ENCODE assay signal across 24 cellular contexts in the genomic region with DNA sequence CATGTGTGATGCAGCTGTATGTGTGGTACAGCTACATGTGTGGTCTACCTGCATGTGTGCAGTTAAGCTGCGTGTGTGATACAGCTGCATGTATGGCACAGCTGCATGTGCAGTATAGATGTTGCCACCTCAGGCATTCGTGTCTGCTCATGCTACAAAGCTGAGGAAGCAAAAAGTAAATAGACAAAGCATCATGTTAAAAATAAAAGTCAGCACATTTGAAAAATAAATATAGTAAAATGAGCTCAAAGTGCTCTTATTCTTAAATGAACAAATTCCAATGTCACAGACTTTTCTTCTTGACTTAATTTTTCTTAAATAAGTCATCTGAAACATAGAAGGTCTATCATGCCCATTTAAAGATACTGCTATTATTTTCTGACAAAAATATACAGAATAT.
"Had no signal": no experiment of that assay in that cellular context is flagged by ENCODE, and none has a peak within 500 bp of the region (broad histone marks: within the 10 kb centered on the region; RNA-seq: fewer than 3 reads in every experiment).

No MANE protein-coding gene starts in this region.

- H3K4me3 ChIP-seq: colonic mucosa, esophagus squamous epithelium, gastrocnemius medialis, heart right ventricle, left lung, lower lobe of right lung, mucosa of descending colon had no signal

- H3K9me3 ChIP-seq: colonic mucosa, gastrocnemius medialis, lower lobe of right lung had no signal

- H3K4me1 ChIP-seq: colonic mucosa, esophagus squamous epithelium, heart right ventricle, left lung, lower lobe of right lung had no signal

- FAIRE-seq: endometrium, islet of Langerhans had no signal

- H3K27me3 ChIP-seq: colonic mucosa, esophagus squamous epithelium, gastrocnemius medialis, heart right ventricle, left lung had no signal

- H3K27ac ChIP-seq: colonic mucosa, epithelial cell of prostate, esophagus squamous epithelium, gastrocnemius medialis, heart right ventricle, left lung, lower lobe of right lung had no signal

- DNase-seq: colonic mucosa; cortex of kidney; effector CD8-positive, alpha-beta T cell; effector memory CD8-positive, alpha-beta T cell; erythroblast; esophagus squamous epithelium; foreskin fibroblast; foreskin melanocyte; gastrocnemius medialis; glutamatergic neuron; head of caudate nucleus; heart right ventricle; hippocampal formation; left cardiac atrium; left lung; left ventricle myocardium superior; lower lobe of right lung; mesenchymal stem cell; mucosa of descending colon; naive B cell had no signal

- H3K36me3 ChIP-seq: colonic mucosa, esophagus squamous epithelium, gastrocnemius medialis, heart right ventricle, left lung, lower lobe of right lung had no signal

- ATAC-seq: effector memory CD8-positive, alpha-beta T cell; esophagus mucosa; gastrocnemius medialis; heart right ventricle; left cardiac atrium; left lung; left ventricle myocardium superior; lower lobe of right lung; mucosa of descending colon had no signal
